1 cellular context compared by ENCODE assay signal in the genomic region with DNA sequence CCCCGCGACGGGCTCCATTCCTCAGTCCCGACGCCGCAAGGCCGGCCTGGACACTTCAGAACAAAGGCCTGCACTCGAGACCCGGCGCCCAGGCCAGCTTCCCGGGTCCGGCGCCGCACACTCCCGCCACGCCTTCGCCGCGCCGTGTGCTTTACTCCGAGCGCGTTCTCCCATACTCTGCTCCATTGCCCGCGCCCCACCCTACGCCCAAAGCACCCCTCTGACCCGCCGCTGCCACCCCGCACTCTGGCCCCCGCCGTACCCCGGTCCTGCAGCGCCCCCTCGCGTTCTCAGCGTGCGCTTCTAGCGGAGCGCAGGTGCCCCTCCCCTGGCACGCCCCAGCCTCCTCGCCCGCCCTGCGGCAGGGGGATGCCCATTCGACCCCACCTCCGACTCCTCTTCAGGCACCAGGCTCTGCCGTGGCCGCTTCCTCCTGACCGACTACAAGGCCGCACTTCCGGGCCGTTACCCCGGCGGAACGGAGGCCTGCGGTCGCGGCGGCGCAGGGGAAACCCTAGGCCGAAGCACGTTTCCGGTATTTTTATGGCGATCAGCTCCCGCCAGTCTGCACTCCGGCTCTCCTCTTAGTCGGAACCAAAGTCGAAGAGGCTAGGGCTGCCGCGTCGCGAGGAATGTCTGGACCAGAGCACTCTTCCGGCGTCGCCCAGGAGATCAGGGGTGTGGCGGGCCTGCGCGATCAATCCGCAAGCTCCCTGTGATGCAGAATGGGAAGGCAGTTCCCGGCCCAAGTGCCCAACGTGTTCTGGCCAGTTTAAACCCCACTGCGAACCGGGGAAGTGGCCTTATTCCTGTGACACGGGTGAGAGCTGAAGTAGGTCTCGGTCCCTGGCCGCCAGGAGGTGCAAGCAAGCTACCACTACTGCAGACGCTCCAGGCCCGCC.
TF ChIP-seq lines count a peak whose summit lies in the region.

Gene ZBTB45, minus strand, starts transcription at position 456 of the 902 bp plus-strand sequence. CDS start 2,137 bp downstream, outside the sequence.

TF ChIP-seq in K562, 482 proteins besides CTCF, POLR2A, EP300 and RAD21 (continued from another document and continues in another):
- TF ChIP-seq, protein P1, sequence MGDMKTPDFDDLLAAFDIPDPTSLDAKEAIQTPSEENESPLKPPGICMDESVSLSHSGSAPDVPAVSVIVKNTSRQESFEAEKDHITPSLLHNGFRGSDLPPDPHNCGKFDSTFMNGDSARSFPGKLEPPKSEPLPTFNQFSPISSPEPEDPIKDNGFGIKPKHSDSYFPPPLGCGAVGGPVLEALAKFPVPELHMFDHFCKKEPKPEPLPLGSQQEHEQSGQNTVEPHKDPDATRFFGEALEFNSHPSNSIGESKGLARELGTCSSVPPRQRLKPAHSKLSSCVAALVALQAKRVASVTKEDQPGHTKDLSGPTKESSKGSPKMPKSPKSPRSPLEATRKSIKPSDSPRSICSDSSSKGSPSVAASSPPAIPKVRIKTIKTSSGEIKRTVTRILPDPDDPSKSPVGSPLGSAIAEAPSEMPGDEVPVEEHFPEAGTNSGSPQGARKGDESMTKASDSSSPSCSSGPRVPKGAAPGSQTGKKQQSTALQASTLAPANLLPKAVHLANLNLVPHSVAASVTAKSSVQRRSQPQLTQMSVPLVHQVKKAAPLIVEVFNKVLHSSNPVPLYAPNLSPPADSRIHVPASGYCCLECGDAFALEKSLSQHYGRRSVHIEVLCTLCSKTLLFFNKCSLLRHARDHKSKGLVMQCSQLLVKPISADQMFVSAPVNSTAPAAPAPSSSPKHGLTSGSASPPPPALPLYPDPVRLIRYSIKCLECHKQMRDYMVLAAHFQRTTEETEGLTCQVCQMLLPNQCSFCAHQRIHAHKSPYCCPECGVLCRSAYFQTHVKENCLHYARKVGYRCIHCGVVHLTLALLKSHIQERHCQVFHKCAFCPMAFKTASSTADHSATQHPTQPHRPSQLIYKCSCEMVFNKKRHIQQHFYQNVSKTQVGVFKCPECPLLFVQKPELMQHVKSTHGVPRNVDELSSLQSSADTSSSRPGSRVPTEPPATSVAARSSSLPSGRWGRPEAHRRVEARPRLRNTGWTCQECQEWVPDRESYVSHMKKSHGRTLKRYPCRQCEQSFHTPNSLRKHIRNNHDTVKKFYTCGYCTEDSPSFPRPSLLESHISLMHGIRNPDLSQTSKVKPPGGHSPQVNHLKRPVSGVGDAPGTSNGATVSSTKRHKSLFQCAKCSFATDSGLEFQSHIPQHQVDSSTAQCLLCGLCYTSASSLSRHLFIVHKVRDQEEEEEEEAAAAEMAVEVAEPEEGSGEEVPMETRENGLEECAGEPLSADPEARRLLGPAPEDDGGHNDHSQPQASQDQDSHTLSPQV (IDR thresholded peaks at IDR 0.05): peak; percentile 59; the same call in 1 of the 2 replicates
- TF ChIP-seq ELK1 (CRISPR knock-in tag; IDR thresholded peaks at IDR 0.05): no peak; the same call in 1 of the 2 replicates
- no peak for TF ChIP-seq ZNF699 (CRISPR knock-in tag; IDR thresholded peaks at IDR 0.05; ENCODE audit: insufficient replicate concordance)
- peak; percentile 24; the same call in 1 of the 2 replicates for TF ChIP-seq ZNF407 (IDR thresholded peaks at IDR 0.05; ENCODE audit: low read depth)
- TF ChIP-seq, protein P2, sequence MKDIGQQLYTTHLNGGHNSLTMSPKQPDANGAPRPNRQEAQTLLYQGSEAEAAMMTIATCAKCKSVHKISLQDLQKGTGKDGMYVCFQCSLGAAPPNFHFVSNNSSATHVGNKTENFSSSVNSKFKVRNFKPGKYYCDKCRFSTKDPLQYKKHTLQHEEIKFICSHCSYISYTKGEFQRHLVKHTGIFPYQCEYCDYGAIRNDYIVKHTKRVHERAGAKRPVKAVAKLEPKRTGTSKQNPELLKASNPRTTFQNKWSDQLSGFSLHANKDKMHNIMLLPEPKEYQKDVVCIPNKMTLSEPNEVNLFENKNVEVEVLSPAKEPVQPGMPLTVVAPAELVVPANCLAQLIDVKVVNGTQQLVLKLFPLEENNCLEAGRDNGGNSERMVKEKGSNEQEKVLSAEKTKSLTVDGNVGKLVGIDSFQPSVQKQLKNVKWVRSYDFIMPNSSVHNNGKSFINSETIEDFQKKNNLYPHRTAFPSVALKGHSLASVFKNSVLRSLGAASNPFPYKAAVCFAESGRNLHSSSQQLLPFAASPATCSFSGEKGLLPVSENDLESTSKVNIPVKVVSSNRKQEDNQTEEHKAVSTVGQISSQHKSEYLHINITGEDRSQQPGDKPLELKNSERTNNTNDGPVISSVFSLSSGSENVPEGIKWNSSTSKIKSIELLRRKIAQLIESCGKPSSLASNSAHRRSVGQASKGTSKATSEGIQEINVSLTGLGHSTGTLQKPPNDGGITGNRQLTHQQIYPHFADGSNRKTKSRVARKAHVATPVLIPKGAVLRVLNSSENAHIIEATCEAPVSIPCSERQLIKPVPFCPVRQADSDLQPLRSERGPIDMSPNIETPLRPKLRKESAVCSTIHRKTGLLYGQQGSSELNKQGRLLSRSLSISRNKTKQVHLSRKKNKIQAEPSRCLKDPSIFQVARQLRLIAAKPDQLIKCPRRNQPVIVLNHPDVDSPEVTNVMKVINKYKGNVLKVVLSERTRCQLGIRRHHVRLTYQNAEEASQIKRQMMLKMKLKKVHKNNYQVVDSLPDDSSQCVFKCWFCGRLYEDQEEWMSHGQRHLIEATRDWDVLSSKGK (CRISPR knock-in tag; IDR thresholded peaks at IDR 0.05): no peak
- TF ChIP-seq MAZ (CRISPR knock-in tag; conservative IDR thresholded peaks at IDR 0.05 in 1 of 2, IDR thresholded peaks at IDR 0.05 in 1 of 2): peak; percentile 86 to 94
- no peak for TF ChIP-seq ZC3H8 (IDR thresholded peaks at IDR 0.05)
- TF ChIP-seq NBN (IDR thresholded peaks at IDR 0.05; ENCODE audit: low read depth): peak; percentile 85
- TF ChIP-seq NKRF (IDR thresholded peaks at IDR 0.05; ENCODE audit: borderline replicate concordance): peak; percentile 4
- TF ChIP-seq ZNF512 (tag; IDR thresholded peaks at IDR 0.05): no peak
- TF ChIP-seq CTBP1 (IDR thresholded peaks at IDR 0.05; ENCODE audit: borderline replicate concordance): peak; percentile 94
- peak; percentile 90; the same call in 1 of the 2 replicates for TF ChIP-seq RNF2 (IDR thresholded peaks at IDR 0.05)
- no peak for TF ChIP-seq MAFG (tag; conservative IDR thresholded peaks at IDR 0.05)
- no peak for TF ChIP-seq XRCC4 (IDR thresholded peaks at IDR 0.05; ENCODE audit: extremely low read depth, insufficient read depth, insufficient read length)
- TF ChIP-seq, protein P3, sequence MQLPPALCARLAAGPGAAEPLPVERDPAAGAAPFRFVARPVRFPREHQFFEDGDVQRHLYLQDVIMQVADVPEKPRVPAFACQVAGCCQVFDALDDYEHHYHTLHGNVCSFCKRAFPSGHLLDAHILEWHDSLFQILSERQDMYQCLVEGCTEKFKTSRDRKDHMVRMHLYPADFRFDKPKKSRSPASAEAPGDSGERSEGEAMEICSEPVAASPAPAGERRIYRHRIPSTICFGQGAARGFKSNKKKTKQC (CRISPR knock-in tag; IDR thresholded peaks at IDR 0.05): peak; percentile 98
- TF ChIP-seq NONO (IDR thresholded peaks at IDR 0.05; ENCODE audit: low read depth in 2 of 2, low read length in 1 of 2): peak; percentile 22 to 58; a peak in 3 of 4 replicates
- peak; percentile 87 for TF ChIP-seq HNRNPLL (IDR thresholded peaks at IDR 0.05; ENCODE audit: low read depth, low read length, poor library complexity, severe bottlenecking)
- TF ChIP-seq ZNF124 (CRISPR knock-in tag; IDR thresholded peaks at IDR 0.05): no peak
- peak; percentile 90 for TF ChIP-seq ZBTB7A (IDR thresholded peaks at IDR 0.05; ENCODE audit: borderline replicate concordance, control insufficient read depth, low read depth, low read length)
- peak; percentile 87 for TF ChIP-seq KDM5B (IDR thresholded peaks at IDR 0.05; ENCODE audit: insufficient replicate concordance, low read depth, low read length)
- TF ChIP-seq SRSF1 (IDR thresholded peaks at IDR 0.05; ENCODE audit: low read depth, low read length): no peak
- TF ChIP-seq ZNF134 (CRISPR knock-in tag; conservative IDR thresholded peaks at IDR 0.05): 0 out of 2 replicates have a peak, but pooled peaks have one; percentile 57
- peak; percentile 85 for TF ChIP-seq ZBTB2 (IDR thresholded peaks at IDR 0.05)
- no peak for TF ChIP-seq CEBPB (tag; IDR thresholded peaks at IDR 0.05)
- no peak for TF ChIP-seq TEAD2 (tag; IDR thresholded peaks at IDR 0.05)
